In the genomic region with DNA sequence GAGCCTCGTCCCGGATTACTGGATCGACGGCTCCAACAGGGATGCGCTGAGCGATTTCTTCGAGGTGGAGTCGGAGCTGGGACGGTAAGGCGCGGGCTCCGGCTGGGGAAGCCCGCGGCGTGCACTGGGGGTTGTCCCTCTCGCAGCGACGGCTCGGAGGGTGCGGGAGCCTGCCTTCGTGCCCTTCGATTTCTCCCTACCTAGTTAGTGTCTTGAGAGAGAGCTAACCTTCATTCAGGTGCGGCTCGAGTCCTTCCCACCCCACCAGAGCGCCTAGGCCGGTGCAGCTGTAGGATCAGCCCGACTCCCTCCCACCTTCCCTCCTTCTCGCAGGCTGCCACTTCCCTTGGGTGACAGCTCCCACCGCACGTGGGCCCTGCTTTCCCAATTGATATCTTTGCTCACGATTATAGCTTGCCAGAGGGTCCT, we compare ENCODE assay signal across 8 cellular contexts. TPM values are rescaled to one million over a fixed set of nuclear protein-coding genes. Genes with fewer than 3 reads are reported as not detected.
DNase-seq lines count a peak whose midpoint lies in the region; ATAC-seq, FAIRE-seq and TF ChIP-seq lines count a peak whose summit lies in the region.

No MANE protein-coding gene starts in this region.

- H3K36me3 ChIP-seq in mucosa of rectum (ENCODE audit: control insufficient read depth in 2 of 2, insufficient read depth in 2 of 2, low read length in 2 of 2) = no peaks in the 10 kb centered on the region

- H3K4me1 ChIP-seq in mucosa of rectum (ENCODE audit: control insufficient read depth in 2 of 2, insufficient read depth in 2 of 2, low read length in 2 of 2) = peaks cover 4 to 5% of the 10 kb centered on the region in 2 donors

- H3K36me3 Mint-ChIP-seq in MCF 10A (ENCODE audit: insufficient read depth, unreplicated experiment) = no peaks in the 10 kb centered on the region
- peaks cover 3% of the 10 kb centered on the region for H3K36me3 Mint-ChIP-seq in type B pancreatic cell

- H3K27ac Mint-ChIP-seq in MCF 10A (ENCODE audit: low read depth, unreplicated experiment) (no peak overlapping the region), type B pancreatic cell (peak overlapping the region; percentile 59)

- TF ChIP-seq POLR2A in GM12892 (IDR thresholded peaks at IDR 0.05; ENCODE audit: low read depth, low read length) = no peak

- DNase-seq in GM12892 (ENCODE audit: insufficient read length) (no peak), HPDE6-E6E7 (ENCODE audit: extremely low spot score) (peak; percentile 11), MCF 10A (ENCODE audit: unreplicated experiment) (no peak), type B pancreatic cell (ENCODE audit: extremely low spot score, unreplicated experiment) (no peak), mucosa of gallbladder (ENCODE audit: low spot score) (no peak), superior temporal gyrus (ENCODE audit: extremely low spot score) (no peak)

- peak overlapping the region; percentile 65 to 72 for H3K4me3 ChIP-seq in mucosa of rectum (ENCODE audit: low read length in 2 of 2)

- peak; percentile 34 for ATAC-seq in GM21515 (IDR thresholded peaks at IDR 0.05; ENCODE audit: unreplicated experiment)

- FAIRE-seq in GM12892 (lab: Jason Lieb, UNC) = peak; percentile 94

- H3K4me1 Mint-ChIP-seq in MCF 10A (ENCODE audit: insufficient read depth, unreplicated experiment) = peaks cover 5% of the 10 kb centered on the region
- peaks cover 8% of the 10 kb centered on the region for H3K4me1 Mint-ChIP-seq in type B pancreatic cell (ENCODE audit: unreplicated experiment)

- CTCF ChIA-PET in MCF 10A (lab: Yijun Ruan, JAX) = no interaction called here

- no peak overlapping the region for H3K27ac ChIP-seq in mucosa of rectum (ENCODE audit: low read depth in 2 of 2, low read length in 2 of 2)

- H3K27me3 Mint-ChIP-seq in MCF 10A (ENCODE audit: insufficient read depth, unreplicated experiment) (peaks cover 28% of the 10 kb centered on the region), type B pancreatic cell (peaks cover 51% of the 10 kb centered on the region)

- peaks cover 3 to 27% of the 10 kb centered on the region in 2 donors for H3K27me3 ChIP-seq in mucosa of rectum (ENCODE audit: control insufficient read depth in 2 of 2, insufficient read depth in 2 of 2, low read length in 2 of 2)

- POLR2A ChIA-PET in MCF 10A (lab: Yijun Ruan, JAX) = interaction anchor here (1.4 kb wide), 1 partner anchor 43 kb away, joined by 3 read pairs; no protein-coding TSS in a partner anchor

- no peaks in the 10 kb centered on the region for H3K9me3 Mint-ChIP-seq in MCF 10A (ENCODE audit: unreplicated experiment)
- H3K9me3 Mint-ChIP-seq in type B pancreatic cell = no peaks in the 10 kb centered on the region

- intact Hi-C loops in MCF 10A (cut with micrococcal nuclease) = no loop called here

- TF ChIP-seq CTCF in MCF 10A (IDR thresholded peaks at IDR 0.05; ENCODE audit: unreplicated experiment) (no peak), type B pancreatic cell (conservative IDR thresholded peaks at IDR 0.05) (no peak)

- no peaks in the 10 kb centered on the region for H3K9me3 ChIP-seq in mucosa of rectum (ENCODE audit: control insufficient read depth in 2 of 2, low read length in 2 of 2)

- BruUV-seq in MCF 10A (replicated peaks; lab: Mats Ljungman, UMichigan) = no TSS peak

- H3K4me3 Mint-ChIP-seq in MCF 10A (ENCODE audit: unreplicated experiment) (peak overlapping the region; percentile 65), type B pancreatic cell (peak overlapping the region; percentile 93)

- peak overlapping the region; percentile 50 to 53 for H3K9ac ChIP-seq in mucosa of rectum (ENCODE audit: low read depth in 1 of 2, low read length in 2 of 2)

RNA-seq across cellular contexts. Expression of a gene that starts 0.4 kb away (rescaled TPM):
- 34.9 TPM for polyA plus RNA-seq in GM12892 (2012; ENCODE audit: missing spikeins)
- 0.21 and 0.39 TPM in 2 replicates for total RNA-seq in MCF 10A (2022)
- 11.2 and 15.6 TPM in 2 replicates for total RNA-seq in type B pancreatic cell (ENCODE audit: low replicate concordance)
- total RNA-seq in mucosa of gallbladder = 5.0 TPM
